In the genomic region with DNA sequence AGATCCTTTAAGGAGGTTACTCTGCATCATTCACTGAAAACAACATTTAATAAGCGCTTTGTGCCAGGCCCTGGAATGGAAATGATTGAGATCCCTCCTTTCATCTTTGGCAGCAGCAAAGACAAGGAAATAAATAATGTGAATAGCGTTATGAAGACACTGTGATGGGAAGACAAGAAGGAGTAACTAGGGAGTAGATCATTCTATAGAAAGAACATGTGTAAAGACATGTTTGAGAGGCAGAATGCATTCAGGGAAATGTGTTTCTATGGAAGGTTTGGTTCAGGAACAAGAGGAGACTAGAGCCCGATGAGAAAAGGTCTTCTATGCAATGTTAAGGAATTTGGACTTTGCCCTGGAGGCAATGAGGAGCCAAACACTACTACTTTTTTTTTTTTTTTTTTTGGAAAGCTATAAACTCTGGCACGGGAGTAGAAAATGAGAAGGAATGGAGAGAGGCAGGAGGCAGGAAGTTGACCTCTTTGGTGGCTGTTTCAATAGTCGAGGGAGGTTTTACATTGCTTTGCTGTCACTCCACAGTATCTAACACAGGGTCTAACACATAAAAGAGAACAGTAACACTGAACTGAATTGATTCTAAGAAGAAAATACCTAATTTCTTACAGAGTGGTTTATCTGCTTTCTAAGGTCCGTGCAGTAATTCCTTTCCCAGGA, we compare ENCODE assay signal across 1 cellular context.
TF ChIP-seq lines count a peak whose summit lies in the region.

No MANE protein-coding gene starts in this region.

TF ChIP-seq in HepG2, 621 proteins besides CTCF, POLR2A, EP300 and RAD21 (continued from another document and continues in another):
- TF ChIP-seq, protein P1, sequence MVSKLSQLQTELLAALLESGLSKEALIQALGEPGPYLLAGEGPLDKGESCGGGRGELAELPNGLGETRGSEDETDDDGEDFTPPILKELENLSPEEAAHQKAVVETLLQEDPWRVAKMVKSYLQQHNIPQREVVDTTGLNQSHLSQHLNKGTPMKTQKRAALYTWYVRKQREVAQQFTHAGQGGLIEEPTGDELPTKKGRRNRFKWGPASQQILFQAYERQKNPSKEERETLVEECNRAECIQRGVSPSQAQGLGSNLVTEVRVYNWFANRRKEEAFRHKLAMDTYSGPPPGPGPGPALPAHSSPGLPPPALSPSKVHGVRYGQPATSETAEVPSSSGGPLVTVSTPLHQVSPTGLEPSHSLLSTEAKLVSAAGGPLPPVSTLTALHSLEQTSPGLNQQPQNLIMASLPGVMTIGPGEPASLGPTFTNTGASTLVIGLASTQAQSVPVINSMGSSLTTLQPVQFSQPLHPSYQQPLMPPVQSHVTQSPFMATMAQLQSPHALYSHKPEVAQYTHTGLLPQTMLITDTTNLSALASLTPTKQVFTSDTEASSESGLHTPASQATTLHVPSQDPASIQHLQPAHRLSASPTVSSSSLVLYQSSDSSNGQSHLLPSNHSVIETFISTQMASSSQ (IDR thresholded peaks at IDR 0.05; ENCODE audit: low read depth), result no peak
- TF ChIP-seq, protein P1 (CRISPR knock-in tag; IDR thresholded peaks at IDR 0.05; ENCODE audit: borderline replicate concordance), result peak; percentile 36; the same call in 1 of the 2 replicates
- TF ChIP-seq MXI1 (IDR thresholded peaks at IDR 0.05; ENCODE audit: borderline replicate concordance, low read depth, low read length) (0 out of 3 replicates have a peak, but pooled peaks have one; percentile 22), ZNF30 (CRISPR knock-in tag; IDR thresholded peaks at IDR 0.05) (no peak), PATZ1 (CRISPR knock-in tag; IDR thresholded peaks at IDR 0.05) (0 out of 2 replicates have a peak, but pooled peaks have one; percentile 14), KLF6 (CRISPR knock-in tag; IDR thresholded peaks at IDR 0.05) (0 out of 2 replicates have a peak, but pooled peaks have one; percentile 68), SKI (IDR thresholded peaks at IDR 0.05; ENCODE audit: partially characterized antibody) (peak; percentile 49), LCORL (IDR thresholded peaks at IDR 0.05) (peak; percentile 88; the same call in 1 of the 2 replicates), LCORL (CRISPR knock-in tag; IDR thresholded peaks at IDR 0.05) (0 out of 2 replicates have a peak, but pooled peaks have one; percentile 21), TEAD2 (CRISPR knock-in tag; IDR thresholded peaks at IDR 0.05) (0 out of 2 replicates have a peak, but pooled peaks have one; percentile 43), NR2F1 (CRISPR knock-in tag; IDR thresholded peaks at IDR 0.05) (peak in 1 of 2 experiments; percentile 32; a peak in 1 of 4 replicates), TEAD3 (CRISPR knock-in tag; optimal IDR thresholded peaks at IDR 0.05; ENCODE audit: borderline replicate concordance) (peak; percentile 92), DDIT3 (CRISPR knock-in tag; IDR thresholded peaks at IDR 0.05) (no peak), ISL2 (CRISPR knock-in tag; IDR thresholded peaks at IDR 0.05) (peak; percentile 55; the same call in 1 of the 2 replicates), POLR2AphosphoS2 (IDR thresholded peaks at IDR 0.05; ENCODE audit: low read depth, low read length) (peak; percentile 48; the same call in 1 of the 2 replicates), MIXL1 (CRISPR knock-in tag; IDR thresholded peaks at IDR 0.05) (peak; percentile 93), ZNF878 (CRISPR knock-in tag; IDR thresholded peaks at IDR 0.05) (peak; percentile 35), HDAC1 (CRISPR knock-in tag; IDR thresholded peaks at IDR 0.05) (peak; percentile 76), ELF4 (CRISPR knock-in tag; IDR thresholded peaks at IDR 0.05; ENCODE audit: borderline replicate concordance) (peak; percentile 73; the same call in 1 of the 2 replicates), SIX4 (CRISPR knock-in tag; IDR thresholded peaks at IDR 0.05) (peak; percentile 9; the same call in 1 of the 2 replicates), TP53 (CRISPR knock-in tag; conservative IDR thresholded peaks at IDR 0.05) (no peak), DRAP1 (CRISPR knock-in tag; IDR thresholded peaks at IDR 0.05) (peak; percentile 56; the same call in 1 of the 2 replicates), ERF (CRISPR knock-in tag; IDR thresholded peaks at IDR 0.05) (peak; percentile 54), GABPA (IDR thresholded peaks at IDR 0.05; ENCODE audit: low read depth, low read length) (no peak), GABPA (CRISPR knock-in tag; IDR thresholded peaks at IDR 0.05; ENCODE audit: low read depth) (peak; percentile 71)
- TF ChIP-seq, protein P2, sequence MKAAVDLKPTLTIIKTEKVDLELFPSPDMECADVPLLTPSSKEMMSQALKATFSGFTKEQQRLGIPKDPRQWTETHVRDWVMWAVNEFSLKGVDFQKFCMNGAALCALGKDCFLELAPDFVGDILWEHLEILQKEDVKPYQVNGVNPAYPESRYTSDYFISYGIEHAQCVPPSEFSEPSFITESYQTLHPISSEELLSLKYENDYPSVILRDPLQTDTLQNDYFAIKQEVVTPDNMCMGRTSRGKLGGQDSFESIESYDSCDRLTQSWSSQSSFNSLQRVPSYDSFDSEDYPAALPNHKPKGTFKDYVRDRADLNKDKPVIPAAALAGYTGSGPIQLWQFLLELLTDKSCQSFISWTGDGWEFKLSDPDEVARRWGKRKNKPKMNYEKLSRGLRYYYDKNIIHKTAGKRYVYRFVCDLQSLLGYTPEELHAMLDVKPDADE (CRISPR knock-in tag; IDR thresholded peaks at IDR 0.05), result no peak
- TF ChIP-seq, protein P3, sequence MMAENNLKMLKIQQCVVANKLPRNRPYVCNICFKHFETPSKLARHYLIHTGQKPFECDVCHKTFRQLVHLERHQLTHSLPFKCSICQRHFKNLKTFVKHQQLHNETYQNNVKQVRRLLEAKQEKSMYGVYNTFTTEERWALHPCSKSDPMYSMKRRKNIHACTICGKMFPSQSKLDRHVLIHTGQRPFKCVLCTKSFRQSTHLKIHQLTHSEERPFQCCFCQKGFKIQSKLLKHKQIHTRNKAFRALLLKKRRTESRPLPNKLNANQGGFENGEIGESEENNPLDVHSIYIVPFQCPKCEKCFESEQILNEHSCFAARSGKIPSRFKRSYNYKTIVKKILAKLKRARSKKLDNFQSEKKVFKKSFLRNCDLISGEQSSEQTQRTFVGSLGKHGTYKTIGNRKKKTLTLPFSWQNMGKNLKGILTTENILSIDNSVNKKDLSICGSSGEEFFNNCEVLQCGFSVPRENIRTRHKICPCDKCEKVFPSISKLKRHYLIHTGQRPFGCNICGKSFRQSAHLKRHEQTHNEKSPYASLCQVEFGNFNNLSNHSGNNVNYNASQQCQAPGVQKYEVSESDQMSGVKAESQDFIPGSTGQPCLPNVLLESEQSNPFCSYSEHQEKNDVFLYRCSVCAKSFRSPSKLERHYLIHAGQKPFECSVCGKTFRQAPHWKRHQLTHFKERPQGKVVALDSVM (CRISPR knock-in tag; IDR thresholded peaks at IDR 0.05), result peak; percentile 68; the same call in 1 of the 2 replicates
- TF ChIP-seq, protein P4, sequence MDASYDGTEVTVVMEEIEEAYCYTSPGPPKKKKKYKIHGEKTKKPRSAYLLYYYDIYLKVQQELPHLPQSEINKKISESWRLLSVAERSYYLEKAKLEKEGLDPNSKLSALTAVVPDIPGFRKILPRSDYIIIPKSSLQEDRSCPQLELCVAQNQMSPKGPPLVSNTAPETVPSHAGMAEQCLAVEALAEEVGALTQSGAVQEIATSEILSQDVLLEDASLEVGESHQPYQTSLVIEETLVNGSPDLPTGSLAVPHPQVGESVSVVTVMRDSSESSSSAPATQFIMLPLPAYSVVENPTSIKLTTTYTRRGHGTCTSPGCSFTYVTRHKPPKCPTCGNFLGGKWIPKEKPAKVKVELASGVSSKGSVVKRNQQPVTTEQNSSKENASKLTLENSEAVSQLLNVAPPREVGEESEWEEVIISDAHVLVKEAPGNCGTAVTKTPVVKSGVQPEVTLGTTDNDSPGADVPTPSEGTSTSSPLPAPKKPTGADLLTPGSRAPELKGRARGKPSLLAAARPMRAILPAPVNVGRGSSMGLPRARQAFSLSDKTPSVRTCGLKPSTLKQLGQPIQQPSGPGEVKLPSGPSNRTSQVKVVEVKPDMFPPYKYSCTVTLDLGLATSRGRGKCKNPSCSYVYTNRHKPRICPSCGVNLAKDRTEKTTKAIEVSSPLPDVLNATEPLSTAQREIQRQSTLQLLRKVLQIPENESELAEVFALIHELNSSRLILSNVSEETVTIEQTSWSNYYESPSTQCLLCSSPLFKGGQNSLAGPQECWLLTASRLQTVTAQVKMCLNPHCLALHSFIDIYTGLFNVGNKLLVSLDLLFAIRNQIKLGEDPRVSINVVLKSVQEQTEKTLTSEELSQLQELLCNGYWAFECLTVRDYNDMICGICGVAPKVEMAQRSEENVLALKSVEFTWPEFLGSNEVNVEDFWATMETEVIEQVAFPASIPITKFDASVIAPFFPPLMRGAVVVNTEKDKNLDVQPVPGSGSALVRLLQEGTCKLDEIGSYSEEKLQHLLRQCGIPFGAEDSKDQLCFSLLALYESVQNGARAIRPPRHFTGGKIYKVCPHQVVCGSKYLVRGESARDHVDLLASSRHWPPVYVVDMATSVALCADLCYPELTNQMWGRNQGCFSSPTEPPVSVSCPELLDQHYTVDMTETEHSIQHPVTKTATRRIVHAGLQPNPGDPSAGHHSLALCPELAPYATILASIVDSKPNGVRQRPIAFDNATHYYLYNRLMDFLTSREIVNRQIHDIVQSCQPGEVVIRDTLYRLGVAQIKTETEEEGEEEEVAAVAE (CRISPR knock-in tag; IDR thresholded peaks at IDR 0.05; ENCODE audit: borderline replicate concordance), result peak; percentile 53; the same call in 1 of the 2 replicates
- TF ChIP-seq, protein P5, sequence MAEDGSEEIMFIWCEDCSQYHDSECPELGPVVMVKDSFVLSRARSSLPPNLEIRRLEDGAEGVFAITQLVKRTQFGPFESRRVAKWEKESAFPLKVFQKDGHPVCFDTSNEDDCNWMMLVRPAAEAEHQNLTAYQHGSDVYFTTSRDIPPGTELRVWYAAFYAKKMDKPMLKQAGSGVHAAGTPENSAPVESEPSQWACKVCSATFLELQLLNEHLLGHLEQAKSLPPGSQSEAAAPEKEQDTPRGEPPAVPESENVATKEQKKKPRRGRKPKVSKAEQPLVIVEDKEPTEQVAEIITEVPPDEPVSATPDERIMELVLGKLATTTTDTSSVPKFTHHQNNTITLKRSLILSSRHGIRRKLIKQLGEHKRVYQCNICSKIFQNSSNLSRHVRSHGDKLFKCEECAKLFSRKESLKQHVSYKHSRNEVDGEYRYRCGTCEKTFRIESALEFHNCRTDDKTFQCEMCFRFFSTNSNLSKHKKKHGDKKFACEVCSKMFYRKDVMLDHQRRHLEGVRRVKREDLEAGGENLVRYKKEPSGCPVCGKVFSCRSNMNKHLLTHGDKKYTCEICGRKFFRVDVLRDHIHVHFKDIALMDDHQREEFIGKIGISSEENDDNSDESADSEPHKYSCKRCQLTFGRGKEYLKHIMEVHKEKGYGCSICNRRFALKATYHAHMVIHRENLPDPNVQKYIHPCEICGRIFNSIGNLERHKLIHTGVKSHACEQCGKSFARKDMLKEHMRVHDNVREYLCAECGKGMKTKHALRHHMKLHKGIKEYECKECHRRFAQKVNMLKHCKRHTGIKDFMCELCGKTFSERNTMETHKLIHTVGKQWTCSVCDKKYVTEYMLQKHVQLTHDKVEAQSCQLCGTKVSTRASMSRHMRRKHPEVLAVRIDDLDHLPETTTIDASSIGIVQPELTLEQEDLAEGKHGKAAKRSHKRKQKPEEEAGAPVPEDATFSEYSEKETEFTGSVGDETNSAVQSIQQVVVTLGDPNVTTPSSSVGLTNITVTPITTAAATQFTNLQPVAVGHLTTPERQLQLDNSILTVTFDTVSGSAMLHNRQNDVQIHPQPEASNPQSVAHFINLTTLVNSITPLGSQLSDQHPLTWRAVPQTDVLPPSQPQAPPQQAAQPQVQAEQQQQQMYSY (CRISPR knock-in tag; IDR thresholded peaks at IDR 0.05), result peak; percentile 99
